In the genomic region with DNA sequence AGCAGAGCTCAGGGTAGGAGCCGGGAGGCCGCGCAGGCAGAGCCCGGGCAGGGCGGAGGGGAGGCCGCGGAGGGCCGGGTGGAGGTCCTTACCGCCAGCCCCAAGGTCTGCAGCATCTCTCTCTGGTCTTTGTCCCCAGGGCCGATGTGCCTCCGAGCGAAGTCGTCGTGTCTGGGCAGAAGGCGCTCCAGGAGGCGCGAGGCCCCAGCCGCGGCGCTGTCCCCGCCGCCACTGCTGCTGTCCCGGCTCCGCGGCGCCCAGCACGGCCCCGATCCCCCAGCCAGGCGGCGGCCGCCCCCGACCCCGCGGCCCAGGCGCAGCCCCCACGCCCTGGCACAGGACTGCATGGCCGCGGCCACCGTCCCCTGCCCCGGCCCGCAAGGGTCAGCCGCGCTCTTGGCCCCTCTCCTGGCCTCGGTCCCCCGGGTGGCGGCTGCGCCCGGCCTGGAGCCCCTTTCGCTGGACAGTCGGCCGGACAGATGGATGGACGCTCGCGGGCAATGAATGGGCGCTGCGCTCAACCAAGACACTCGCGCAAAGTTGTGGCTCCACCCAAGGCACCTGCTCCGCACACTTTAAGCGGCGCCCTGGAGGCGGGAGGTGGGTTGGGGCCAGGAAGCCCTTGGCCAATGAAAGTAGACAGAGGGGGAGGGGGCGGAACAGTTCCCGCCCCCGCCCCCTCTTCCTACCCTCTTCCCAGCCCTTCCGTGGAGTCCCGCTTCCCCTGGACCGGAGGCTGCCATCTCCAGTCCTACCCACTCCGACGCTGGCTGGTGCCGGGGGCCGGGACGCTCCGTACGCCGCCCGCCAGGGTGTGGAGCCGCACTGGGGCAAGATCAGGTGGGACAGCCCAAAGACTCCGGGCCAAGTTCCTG, we compare ENCODE assay signal across 1 cellular context.
TF ChIP-seq lines count a peak whose summit lies in the region.

A gene (minus strand): TSS at position 577 of the 875 bp plus-strand sequence. CDS start 230 bp downstream, at position 347.

TF ChIP-seq in HepG2, 621 proteins besides CTCF, POLR2A, EP300 and RAD21 (continued from another document and continues in another):
- TF ChIP-seq, protein P1, sequence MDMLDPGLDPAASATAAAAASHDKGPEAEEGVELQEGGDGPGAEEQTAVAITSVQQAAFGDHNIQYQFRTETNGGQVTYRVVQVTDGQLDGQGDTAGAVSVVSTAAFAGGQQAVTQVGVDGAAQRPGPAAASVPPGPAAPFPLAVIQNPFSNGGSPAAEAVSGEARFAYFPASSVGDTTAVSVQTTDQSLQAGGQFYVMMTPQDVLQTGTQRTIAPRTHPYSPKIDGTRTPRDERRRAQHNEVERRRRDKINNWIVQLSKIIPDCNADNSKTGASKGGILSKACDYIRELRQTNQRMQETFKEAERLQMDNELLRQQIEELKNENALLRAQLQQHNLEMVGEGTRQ (IDR thresholded peaks at IDR 0.05; ENCODE audit: low read depth, low read length), result no peak
- TF ChIP-seq, protein P1 (CRISPR knock-in tag; IDR thresholded peaks at IDR 0.05; ENCODE audit: borderline replicate concordance), result peak; percentile 34; the same call in 1 of the 2 replicates
- TF ChIP-seq, protein P2, sequence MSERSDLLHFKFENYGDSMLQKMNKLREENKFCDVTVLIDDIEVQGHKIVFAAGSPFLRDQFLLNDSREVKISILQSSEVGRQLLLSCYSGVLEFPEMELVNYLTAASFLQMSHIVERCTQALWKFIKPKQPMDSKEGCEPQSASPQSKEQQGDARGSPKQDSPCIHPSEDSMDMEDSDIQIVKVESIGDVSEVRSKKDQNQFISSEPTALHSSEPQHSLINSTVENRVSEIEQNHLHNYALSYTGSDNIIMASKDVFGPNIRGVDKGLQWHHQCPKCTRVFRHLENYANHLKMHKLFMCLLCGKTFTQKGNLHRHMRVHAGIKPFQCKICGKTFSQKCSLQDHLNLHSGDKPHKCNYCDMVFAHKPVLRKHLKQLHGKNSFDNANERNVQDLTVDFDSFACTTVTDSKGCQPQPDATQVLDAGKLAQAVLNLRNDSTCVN (CRISPR knock-in tag; IDR thresholded peaks at IDR 0.05; ENCODE audit: borderline replicate concordance), result peak; percentile 49; the same call in 1 of the 2 replicates
- TF ChIP-seq, protein P3, sequence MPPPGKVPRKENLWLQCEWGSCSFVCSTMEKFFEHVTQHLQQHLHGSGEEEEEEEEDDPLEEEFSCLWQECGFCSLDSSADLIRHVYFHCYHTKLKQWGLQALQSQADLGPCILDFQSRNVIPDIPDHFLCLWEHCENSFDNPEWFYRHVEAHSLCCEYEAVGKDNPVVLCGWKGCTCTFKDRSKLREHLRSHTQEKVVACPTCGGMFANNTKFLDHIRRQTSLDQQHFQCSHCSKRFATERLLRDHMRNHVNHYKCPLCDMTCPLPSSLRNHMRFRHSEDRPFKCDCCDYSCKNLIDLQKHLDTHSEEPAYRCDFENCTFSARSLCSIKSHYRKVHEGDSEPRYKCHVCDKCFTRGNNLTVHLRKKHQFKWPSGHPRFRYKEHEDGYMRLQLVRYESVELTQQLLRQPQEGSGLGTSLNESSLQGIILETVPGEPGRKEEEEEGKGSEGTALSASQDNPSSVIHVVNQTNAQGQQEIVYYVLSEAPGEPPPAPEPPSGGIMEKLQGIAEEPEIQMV (CRISPR knock-in tag; IDR thresholded peaks at IDR 0.05; ENCODE audit: low read depth), result no peak
- TF ChIP-seq, protein P4, sequence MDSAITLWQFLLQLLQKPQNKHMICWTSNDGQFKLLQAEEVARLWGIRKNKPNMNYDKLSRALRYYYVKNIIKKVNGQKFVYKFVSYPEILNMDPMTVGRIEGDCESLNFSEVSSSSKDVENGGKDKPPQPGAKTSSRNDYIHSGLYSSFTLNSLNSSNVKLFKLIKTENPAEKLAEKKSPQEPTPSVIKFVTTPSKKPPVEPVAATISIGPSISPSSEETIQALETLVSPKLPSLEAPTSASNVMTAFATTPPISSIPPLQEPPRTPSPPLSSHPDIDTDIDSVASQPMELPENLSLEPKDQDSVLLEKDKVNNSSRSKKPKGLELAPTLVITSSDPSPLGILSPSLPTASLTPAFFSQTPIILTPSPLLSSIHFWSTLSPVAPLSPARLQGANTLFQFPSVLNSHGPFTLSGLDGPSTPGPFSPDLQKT (CRISPR knock-in tag; IDR thresholded peaks at IDR 0.05; ENCODE audit: borderline replicate concordance), result no peak
- TF ChIP-seq, protein P5, sequence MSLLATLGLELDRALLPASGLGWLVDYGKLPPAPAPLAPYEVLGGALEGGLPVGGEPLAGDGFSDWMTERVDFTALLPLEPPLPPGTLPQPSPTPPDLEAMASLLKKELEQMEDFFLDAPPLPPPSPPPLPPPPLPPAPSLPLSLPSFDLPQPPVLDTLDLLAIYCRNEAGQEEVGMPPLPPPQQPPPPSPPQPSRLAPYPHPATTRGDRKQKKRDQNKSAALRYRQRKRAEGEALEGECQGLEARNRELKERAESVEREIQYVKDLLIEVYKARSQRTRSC (CRISPR knock-in tag; IDR thresholded peaks at IDR 0.05; ENCODE audit: low read depth), result no peak
- TF ChIP-seq, protein P6, sequence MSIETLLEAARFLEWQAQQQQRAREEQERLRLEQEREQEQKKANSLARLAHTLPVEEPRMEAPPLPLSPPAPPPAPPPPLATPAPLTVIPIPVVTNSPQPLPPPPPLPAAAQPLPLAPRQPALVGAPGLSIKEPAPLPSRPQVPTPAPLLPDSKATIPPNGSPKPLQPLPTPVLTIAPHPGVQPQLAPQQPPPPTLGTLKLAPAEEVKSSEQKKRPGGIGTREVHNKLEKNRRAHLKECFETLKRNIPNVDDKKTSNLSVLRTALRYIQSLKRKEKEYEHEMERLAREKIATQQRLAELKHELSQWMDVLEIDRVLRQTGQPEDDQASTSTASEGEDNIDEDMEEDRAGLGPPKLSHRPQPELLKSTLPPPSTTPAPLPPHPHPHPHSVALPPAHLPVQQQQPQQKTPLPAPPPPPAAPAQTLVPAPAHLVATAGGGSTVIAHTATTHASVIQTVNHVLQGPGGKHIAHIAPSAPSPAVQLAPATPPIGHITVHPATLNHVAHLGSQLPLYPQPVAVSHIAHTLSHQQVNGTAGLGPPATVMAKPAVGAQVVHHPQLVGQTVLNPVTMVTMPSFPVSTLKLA (IDR thresholded peaks at IDR 0.05), result 0 out of 2 replicates have a peak, but pooled peaks have one; percentile 25
- TF ChIP-seq TOE1 (CRISPR knock-in tag; IDR thresholded peaks at IDR 0.05), result no peak
- TF ChIP-seq, protein P7, sequence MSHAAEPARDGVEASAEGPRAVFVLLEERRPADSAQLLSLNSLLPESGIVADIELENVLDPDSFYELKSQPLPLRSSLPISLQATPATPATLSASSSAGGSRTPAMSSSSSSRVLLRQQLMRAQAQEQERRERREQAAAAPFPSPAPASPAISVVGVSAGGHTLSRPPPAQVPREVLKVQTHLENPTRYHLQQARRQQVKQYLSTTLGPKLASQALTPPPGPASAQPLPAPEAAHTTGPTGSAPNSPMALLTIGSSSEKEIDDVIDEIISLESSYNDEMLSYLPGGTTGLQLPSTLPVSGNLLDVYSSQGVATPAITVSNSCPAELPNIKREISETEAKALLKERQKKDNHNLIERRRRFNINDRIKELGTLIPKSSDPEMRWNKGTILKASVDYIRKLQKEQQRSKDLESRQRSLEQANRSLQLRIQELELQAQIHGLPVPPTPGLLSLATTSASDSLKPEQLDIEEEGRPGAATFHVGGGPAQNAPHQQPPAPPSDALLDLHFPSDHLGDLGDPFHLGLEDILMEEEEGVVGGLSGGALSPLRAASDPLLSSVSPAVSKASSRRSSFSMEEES (CRISPR knock-in tag; IDR thresholded peaks at IDR 0.05), result peak; percentile 41; the same call in 1 of the 2 replicates
- TF ChIP-seq ZNF883 (CRISPR knock-in tag; IDR thresholded peaks at IDR 0.05; ENCODE audit: not compliant biosample characterization), result no peak
- TF ChIP-seq SRSF1 (optimal IDR thresholded peaks at IDR 0.05; ENCODE audit: low read depth, low read length), result no peak
- no peak for TF ChIP-seq ZFP41 (CRISPR knock-in tag; IDR thresholded peaks at IDR 0.05; ENCODE audit: borderline replicate concordance)
- no peak for TF ChIP-seq ZFAT (CRISPR knock-in tag; conservative IDR thresholded peaks at IDR 0.05)
- TF ChIP-seq, protein P8, sequence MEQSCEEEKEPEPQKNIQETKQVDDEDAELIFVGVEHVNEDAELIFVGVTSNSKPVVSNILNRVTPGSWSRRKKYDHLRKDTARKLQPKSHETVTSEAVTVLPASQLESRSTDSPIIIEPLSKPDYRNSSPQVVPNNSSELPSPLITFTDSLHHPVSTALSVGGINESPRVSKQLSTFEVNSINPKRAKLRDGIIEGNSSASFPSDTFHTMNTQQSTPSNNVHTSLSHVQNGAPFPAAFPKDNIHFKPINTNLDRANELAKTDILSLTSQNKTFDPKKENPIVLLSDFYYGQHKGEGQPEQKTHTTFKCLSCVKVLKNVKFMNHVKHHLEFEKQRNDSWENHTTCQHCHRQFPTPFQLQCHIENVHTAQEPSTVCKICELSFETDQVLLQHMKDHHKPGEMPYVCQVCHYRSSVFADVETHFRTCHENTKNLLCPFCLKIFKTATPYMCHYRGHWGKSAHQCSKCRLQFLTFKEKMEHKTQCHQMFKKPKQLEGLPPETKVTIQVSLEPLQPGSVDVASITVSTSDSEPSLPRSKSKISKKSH (CRISPR knock-in tag; IDR thresholded peaks at IDR 0.05; ENCODE audit: borderline replicate concordance), result peak; percentile 46; the same call in 1 of the 2 replicates
- TF ChIP-seq NKX3-1 (CRISPR knock-in tag; IDR thresholded peaks at IDR 0.05), result peak; percentile 81; the same call in 1 of the 2 replicates
- no peak for TF ChIP-seq SYNCRIP (IDR thresholded peaks at IDR 0.05; ENCODE audit: insufficient read depth, low read depth, low read length)
- TF ChIP-seq ZNF484 (CRISPR knock-in tag; IDR thresholded peaks at IDR 0.05; ENCODE audit: borderline replicate concordance, low read depth), result no peak
- TF ChIP-seq, protein P9, sequence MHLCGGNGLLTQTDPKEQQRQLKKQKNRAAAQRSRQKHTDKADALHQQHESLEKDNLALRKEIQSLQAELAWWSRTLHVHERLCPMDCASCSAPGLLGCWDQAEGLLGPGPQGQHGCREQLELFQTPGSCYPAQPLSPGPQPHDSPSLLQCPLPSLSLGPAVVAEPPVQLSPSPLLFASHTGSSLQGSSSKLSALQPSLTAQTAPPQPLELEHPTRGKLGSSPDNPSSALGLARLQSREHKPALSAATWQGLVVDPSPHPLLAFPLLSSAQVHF (CRISPR knock-in tag; IDR thresholded peaks at IDR 0.05), result no peak
- 0 out of 2 replicates have a peak, but pooled peaks have one; percentile 51 for TF ChIP-seq ZNF205 (CRISPR knock-in tag; IDR thresholded peaks at IDR 0.05)
- TF ChIP-seq NFRKB (IDR thresholded peaks at IDR 0.05), result no peak
- TF ChIP-seq, protein P10, sequence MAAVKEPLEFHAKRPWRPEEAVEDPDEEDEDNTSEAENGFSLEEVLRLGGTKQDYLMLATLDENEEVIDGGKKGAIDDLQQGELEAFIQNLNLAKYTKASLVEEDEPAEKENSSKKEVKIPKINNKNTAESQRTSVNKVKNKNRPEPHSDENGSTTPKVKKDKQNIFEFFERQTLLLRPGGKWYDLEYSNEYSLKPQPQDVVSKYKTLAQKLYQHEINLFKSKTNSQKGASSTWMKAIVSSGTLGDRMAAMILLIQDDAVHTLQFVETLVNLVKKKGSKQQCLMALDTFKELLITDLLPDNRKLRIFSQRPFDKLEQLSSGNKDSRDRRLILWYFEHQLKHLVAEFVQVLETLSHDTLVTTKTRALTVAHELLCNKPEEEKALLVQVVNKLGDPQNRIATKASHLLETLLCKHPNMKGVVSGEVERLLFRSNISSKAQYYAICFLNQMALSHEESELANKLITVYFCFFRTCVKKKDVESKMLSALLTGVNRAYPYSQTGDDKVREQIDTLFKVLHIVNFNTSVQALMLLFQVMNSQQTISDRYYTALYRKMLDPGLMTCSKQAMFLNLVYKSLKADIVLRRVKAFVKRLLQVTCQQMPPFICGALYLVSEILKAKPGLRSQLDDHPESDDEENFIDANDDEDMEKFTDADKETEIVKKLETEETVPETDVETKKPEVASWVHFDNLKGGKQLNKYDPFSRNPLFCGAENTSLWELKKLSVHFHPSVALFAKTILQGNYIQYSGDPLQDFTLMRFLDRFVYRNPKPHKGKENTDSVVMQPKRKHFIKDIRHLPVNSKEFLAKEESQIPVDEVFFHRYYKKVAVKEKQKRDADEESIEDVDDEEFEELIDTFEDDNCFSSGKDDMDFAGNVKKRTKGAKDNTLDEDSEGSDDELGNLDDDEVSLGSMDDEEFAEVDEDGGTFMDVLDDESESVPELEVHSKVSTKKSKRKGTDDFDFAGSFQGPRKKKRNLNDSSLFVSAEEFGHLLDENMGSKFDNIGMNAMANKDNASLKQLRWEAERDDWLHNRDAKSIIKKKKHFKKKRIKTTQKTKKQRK (IDR thresholded peaks at IDR 0.05; ENCODE audit: low read length), result no peak
- TF ChIP-seq NCOA2 (CRISPR knock-in tag; IDR thresholded peaks at IDR 0.05), result no peak
- TF ChIP-seq, protein P11, sequence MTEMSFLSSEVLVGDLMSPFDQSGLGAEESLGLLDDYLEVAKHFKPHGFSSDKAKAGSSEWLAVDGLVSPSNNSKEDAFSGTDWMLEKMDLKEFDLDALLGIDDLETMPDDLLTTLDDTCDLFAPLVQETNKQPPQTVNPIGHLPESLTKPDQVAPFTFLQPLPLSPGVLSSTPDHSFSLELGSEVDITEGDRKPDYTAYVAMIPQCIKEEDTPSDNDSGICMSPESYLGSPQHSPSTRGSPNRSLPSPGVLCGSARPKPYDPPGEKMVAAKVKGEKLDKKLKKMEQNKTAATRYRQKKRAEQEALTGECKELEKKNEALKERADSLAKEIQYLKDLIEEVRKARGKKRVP (CRISPR knock-in tag; IDR thresholded peaks at IDR 0.05), result 0 out of 4 replicates have a peak, but pooled peaks of 1 of the 2 experiments have one; percentile 29
- TF ChIP-seq MED1 (CRISPR knock-in tag; IDR thresholded peaks at IDR 0.05), result peak; percentile 74
- 0 out of 2 replicates have a peak, but pooled peaks have one; percentile 40 for TF ChIP-seq FLYWCH1 (CRISPR knock-in tag; IDR thresholded peaks at IDR 0.05)
- TF ChIP-seq ZNF572 (CRISPR knock-in tag; IDR thresholded peaks at IDR 0.05), result no peak
- no peak for TF ChIP-seq FOXK1 (CRISPR knock-in tag; IDR thresholded peaks at IDR 0.05; ENCODE audit: borderline replicate concordance, low read depth)
- no peak for TF ChIP-seq HMGA1 (CRISPR knock-in tag; conservative IDR thresholded peaks at IDR 0.05)
- 0 out of 2 replicates have a peak, but pooled peaks have one; percentile 39 for TF ChIP-seq ZNF552 (CRISPR knock-in tag; IDR thresholded peaks at IDR 0.05; ENCODE audit: borderline replicate concordance)
- no peak for TF ChIP-seq SP1 (IDR thresholded peaks at IDR 0.05)
- TF ChIP-seq SP1 (CRISPR knock-in tag; IDR thresholded peaks at IDR 0.05), result peak; percentile 73
- no peak for TF ChIP-seq ZBTB1 (CRISPR knock-in tag; IDR thresholded peaks at IDR 0.05; ENCODE audit: borderline replicate concordance)
- TF ChIP-seq ZNF547 (CRISPR knock-in tag; IDR thresholded peaks at IDR 0.05), result no peak
- TF ChIP-seq CHD2 (IDR thresholded peaks at IDR 0.05; ENCODE audit: low read depth, low read length), result peak; percentile 50; the same call in 1 of the 2 replicates
- no peak for TF ChIP-seq HCFC1 (IDR thresholded peaks at IDR 0.05; ENCODE audit: low read depth, low read length)
